ENCODE assay signal across 8 cellular contexts in the genomic region with DNA sequence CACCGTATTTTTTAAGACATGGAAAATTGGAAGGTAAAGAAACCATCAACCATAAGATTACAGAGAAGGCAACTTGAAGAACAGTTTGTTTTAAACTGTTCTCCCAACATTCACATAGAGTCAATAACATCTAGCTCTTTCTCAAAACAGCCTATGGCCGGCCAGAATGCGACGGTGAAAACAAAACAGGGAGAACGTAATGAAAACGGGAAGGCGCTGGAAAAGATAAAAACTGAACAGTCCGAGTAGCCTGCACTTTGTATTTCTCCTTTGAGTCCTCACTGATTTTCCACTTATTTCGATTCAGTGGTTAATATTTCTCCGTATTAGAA. TPM values are rescaled to one million over a fixed set of nuclear protein-coding genes. Genes with fewer than 3 reads are reported as not detected.
A peak's percentile ranks its signal among the peaks of the same experiment; 100 is the strongest.
DNase-seq lines count a peak whose midpoint lies in the region; ATAC-seq and TF ChIP-seq lines count a peak whose summit lies in the region.

No MANE protein-coding gene starts in this region.

- ATAC-seq in GM18867 (IDR thresholded peaks at IDR 0.05; ENCODE audit: unreplicated experiment) (no peak), GM18511 (IDR thresholded peaks at IDR 0.05; ENCODE audit: unreplicated experiment) (no peak)

- TF ChIP-seq CTCF in suprapubic skin (IDR thresholded peaks at IDR 0.05): no peak

- TF ChIP-seq POLR2A in suprapubic skin (IDR thresholded peaks at IDR 0.05): no peak

- H3K27ac ChIP-seq in suprapubic skin: peak overlapping the region; percentile 88

- no peaks in the 10 kb centered on the region for H3K27me3 ChIP-seq in suprapubic skin

- TF ChIP-seq EP300 in suprapubic skin (IDR thresholded peaks at IDR 0.05): no peak

- H3K27me3 Mint-ChIP-seq in T-helper 2 cell treated with Interferon-gamma antibody and Interleukin-4, amounts not matched to agents 5 μg/mL and 100 μg/mL, for 36 hours (ENCODE audit: low read depth): no peaks in the 10 kb centered on the region
- no peaks in the 10 kb centered on the region for H3K27me3 Mint-ChIP-seq in activated naive CD8-positive, alpha-beta T cell

- H3K27ac Mint-ChIP-seq in T-helper 2 cell treated with Interferon-gamma antibody and Interleukin-4, amounts not matched to agents 5 μg/mL and 100 μg/mL, for 36 hours: peak overlapping the region; percentile 98
- H3K27ac Mint-ChIP-seq in activated naive CD8-positive, alpha-beta T cell: peak overlapping the region; percentile 81

- no peaks in the 10 kb centered on the region for H3K36me3 ChIP-seq in suprapubic skin

- peak overlapping the region; percentile 94 for H3K4me3 ChIP-seq in suprapubic skin

- H3K36me3 Mint-ChIP-seq in T-helper 2 cell treated with Interferon-gamma antibody and Interleukin-4, amounts not matched to agents 5 μg/mL and 100 μg/mL, for 36 hours (ENCODE audit: low read depth): peaks cover 2% of the 10 kb centered on the region
- H3K36me3 Mint-ChIP-seq in activated naive CD8-positive, alpha-beta T cell: no peaks in the 10 kb centered on the region

- DNase-seq in T-helper 2 cell treated with Interferon-gamma antibody and Interleukin-4, amounts not matched to agents 5 μg/mL and 100 μg/mL, for 36 hours (ENCODE audit: low spot score): no peak
- DNase-seq in T-helper 2 cell (no peak), iris pigment epithelial cell (ENCODE audit: low read depth) (peak; percentile 41), suprapubic skin (ENCODE audit: low spot score in 2 of 2) (no peak)
- no peak for DNase-seq in stimulated activated CD4-positive, alpha-beta T cell treated with anti-CD3 and anti-CD28 coated beads, Interleukin-15, amount 100 ng/mL, for 24 hours

- H3K4me1 ChIP-seq in suprapubic skin: peaks cover 18% of the 10 kb centered on the region

- H3K9me3 ChIP-seq in suprapubic skin: no peaks in the 10 kb centered on the region

- H3K4me3 Mint-ChIP-seq in T-helper 2 cell treated with Interferon-gamma antibody and Interleukin-4, amounts not matched to agents 5 μg/mL and 100 μg/mL, for 36 hours: peak overlapping the region; percentile 100
- peak overlapping the region; percentile 100 for H3K4me3 Mint-ChIP-seq in activated naive CD8-positive, alpha-beta T cell

- no peaks in the 10 kb centered on the region for H3K9me3 Mint-ChIP-seq in T-helper 2 cell treated with Interferon-gamma antibody and Interleukin-4, amounts not matched to agents 5 μg/mL and 100 μg/mL, for 36 hours
- no peaks in the 10 kb centered on the region for H3K9me3 Mint-ChIP-seq in activated naive CD8-positive, alpha-beta T cell (ENCODE audit: low read depth)

- under 1% methylated on average over 10 of the region's 10 CpGs for WGBS in suprapubic skin

- H3K4me1 Mint-ChIP-seq in T-helper 2 cell treated with Interferon-gamma antibody and Interleukin-4, amounts not matched to agents 5 μg/mL and 100 μg/mL, for 36 hours (ENCODE audit: low read depth): peaks cover 10% of the 10 kb centered on the region
- peaks cover 12% of the 10 kb centered on the region for H3K4me1 Mint-ChIP-seq in activated naive CD8-positive, alpha-beta T cell (ENCODE audit: low read depth)

RNA-seq across cellular contexts. Expression of a gene that starts 0.6 kb away (rescaled TPM):
- 10 to 100 TPM; 34.1 to 37.6 (median 35.6) TPM for total RNA-seq in suprapubic skin
